ENCODE assay signal across 8 cellular contexts in genomic region chr12:70365398-70365647, GRCh38. TPM values are rescaled to one million over a fixed set of nuclear protein-coding genes. Genes with fewer than 3 reads are reported as not detected.
A peak's percentile ranks its signal among the peaks of the same experiment; 100 is the strongest.
DNase-seq lines count a peak whose midpoint lies in the region; ATAC-seq lines count a peak whose summit lies in the region.

No MANE protein-coding gene starts in this region.

- H3K9ac ChIP-seq in GM23248 = peak overlapping the region; percentile 69
- peak overlapping the region in 2 of 3 donors; percentile 36 to 56 for H3K9ac ChIP-seq in skeletal muscle tissue (ENCODE audit: low read depth in 1 of 3, low read length in 3 of 3)

- H3K9me3 ChIP-seq in GM23248 (ENCODE audit: low read depth) (no peaks in the 10 kb centered on the region), T-helper 17 cell (ENCODE audit: control insufficient read depth, low read length, poor library complexity, severe bottlenecking) (no peaks in the 10 kb centered on the region), right cardiac atrium (ENCODE audit: control insufficient read depth, low read length) (no peaks in the 10 kb centered on the region), skeletal muscle tissue (ENCODE audit: control insufficient read depth in 3 of 3, low read length in 3 of 3) (no peaks in the 10 kb centered on the region)

- peak overlapping the region; percentile 97 for H3K4me2 ChIP-seq in GM23248 (ENCODE audit: unreplicated experiment)

- ATAC-seq in T-helper 17 cell (no peak), right cardiac atrium (no peak), HG03469 (IDR thresholded peaks at IDR 0.05; ENCODE audit: unreplicated experiment) (no peak), HG02588 (IDR thresholded peaks at IDR 0.05; ENCODE audit: unreplicated experiment) (no peak)

- peak overlapping the region; percentile 97 for H2AFZ ChIP-seq in GM23248

- H3K27me3 ChIP-seq in GM23248 (replicated peaks; ENCODE audit: insufficient read depth) = peaks cover 8% of the 10 kb centered on the region; the same call in 1 of the 2 replicates
- no peaks in the 10 kb centered on the region for H3K27me3 ChIP-seq in right cardiac atrium (ENCODE audit: control insufficient read depth, insufficient read depth)
- H3K27me3 ChIP-seq in skeletal muscle tissue (ENCODE audit: control insufficient read depth in 3 of 3, insufficient read depth in 3 of 3, low read length in 3 of 3) = peaks cover 10 to 28% (median 25%) of the 10 kb centered on the region in 3 donors

- H3K27ac Mint-ChIP-seq in T-helper 17 cell = no peak overlapping the region

- H4K20me1 ChIP-seq in GM23248 (ENCODE audit: insufficient read depth) = no peaks in the 10 kb centered on the region

- peaks cover 7% of the 10 kb centered on the region for H3K4me1 Mint-ChIP-seq in T-helper 17 cell

- intact Hi-C loops in right cardiac atrium (cut with DNase I) = loop anchor here in 2 of 4 donors (10.0 kb wide), 2 partner anchors 121 to 209 kb away; partner anchors contain the start of gene CNOT2 (in 1 of the 2)

- in situ Hi-C loops in GM23248 (cut with MboI) = loop anchor here (25.0 kb wide), 1 partner anchor 347 kb away; no protein-coding TSS in a partner anchor

- H3K79me2 ChIP-seq in GM23248 (ENCODE audit: insufficient read depth) = no peaks in the 10 kb centered on the region

- H3K27ac ChIP-seq in GM23248 = no peak overlapping the region
- H3K27ac ChIP-seq in right cardiac atrium (ENCODE audit: low read length) = no peak overlapping the region
- no peak overlapping the region for H3K27ac ChIP-seq in skeletal muscle tissue (ENCODE audit: low read depth, low read length)

- H3F3A ChIP-seq in GM23248 (ENCODE audit: insufficient read depth) = peaks cover 18% of the 10 kb centered on the region; the same call in 1 of the 2 replicates

- peak overlapping the region; percentile 96 for H3K4me3 Mint-ChIP-seq in T-helper 17 cell

- H3K4me1 ChIP-seq in GM23248 (ENCODE audit: insufficient read depth) = 0 out of 2 replicates have a peak, but pooled peaks cover 9% of the 10 kb centered on the region
- H3K4me1 ChIP-seq in right cardiac atrium (ENCODE audit: control insufficient read depth, insufficient read depth, low read length) = peaks cover 2% of the 10 kb centered on the region
- peaks cover 15 to 18% (median 17%) of the 10 kb centered on the region in 3 donors for H3K4me1 ChIP-seq in skeletal muscle tissue (ENCODE audit: control insufficient read depth in 3 of 3, insufficient read depth in 3 of 3, low read length in 3 of 3)

- DNase-seq in GM23248 = no peak
- DNase-seq in T-helper 17 cell = no peak
- DNase-seq in right cardiac atrium = no peak
- DNase-seq in NCI-H146 (lab: John Stamatoyannopoulos, UW) = no peak
- no peak for DNase-seq in NCI-H774 (lab: John Stamatoyannopoulos, UW)

- H3K27me3 Mint-ChIP-seq in T-helper 17 cell = peaks cover 9% of the 10 kb centered on the region

- no peaks in the 10 kb centered on the region for H3K36me3 Mint-ChIP-seq in T-helper 17 cell (ENCODE audit: low read depth)

- H3K9me2 ChIP-seq in GM23248 (ENCODE audit: insufficient read depth) = no peaks in the 10 kb centered on the region

- WGBS in GM23248 (ENCODE audit: low coverage in 1 of 2, low lambda C conversion rate in 2 of 2, missing lambda C conversion rate in 2 of 2), 2 experiments = 2% methylated on average over 5 to 6 of the region's 6 CpGs
- 2% methylated on average over 6 of the region's 6 CpGs for WGBS in right cardiac atrium

- H3K36me3 ChIP-seq in GM23248 (ENCODE audit: low read depth) (no peaks in the 10 kb centered on the region), skeletal muscle tissue (ENCODE audit: control insufficient read depth in 3 of 3, insufficient read depth in 3 of 3, low read length in 3 of 3) (no peaks in the 10 kb centered on the region)

- H3K4me3 ChIP-seq in GM23248 (peak overlapping the region; percentile 93), right cardiac atrium (ENCODE audit: low read length) (peak overlapping the region; percentile 99), skeletal muscle tissue (ENCODE audit: low read length in 3 of 3) (peak overlapping the region; percentile 65 to 71 (median 71))

RNA-seq across cellular contexts. Expression of gene KCNMB4, which starts 0.8 kb away (rescaled TPM):
- 1.8 and 2.7 TPM in 2 replicates for total RNA-seq in GM23248 (2014; rRNA removed; shearing (Covaris generic))
- polyA plus RNA-seq in GM23248 (2016; fragmentation: Nextera tagmentation; extraction: Ambion mirVana) = 1.2 and 1.7 TPM in 2 replicates
- under 1 TPM; 0.26 to 0.75 TPM for total RNA-seq in T-helper 17 cell
- 1 to 10 TPM; 2.4 to 4.5 (median 3.2) TPM for total RNA-seq in right cardiac atrium
- 3.6 TPM for polyA plus RNA-seq in right cardiac atrium
- total RNA-seq in skeletal muscle tissue = 6.3 TPM
